In genomic region chr20:51303731-51304670, GRCh38 we compare ENCODE assay signal across 22 cellular contexts.
DNase-seq lines count a peak whose midpoint lies in the region; ATAC-seq and TF ChIP-seq lines count a peak whose summit lies in the region.
"Had no signal": no experiment of that assay in that cellular context is flagged by ENCODE, and none has a peak within 500 bp of the region (broad histone marks: within the 10 kb centered on the region; RNA-seq: fewer than 3 reads in every experiment).

No MANE protein-coding gene starts in this region.

- H3K27ac ChIP-seq in GM23338 (ENCODE audit: low read depth): no peak overlapping the region
- H3K27ac ChIP-seq in HUES64 (ENCODE audit: low read depth, low read length): no peak overlapping the region
- H3K27ac ChIP-seq: Peyer's patch had no signal

- no peaks in the 10 kb centered on the region for H4K20me1 ChIP-seq in GM23338 (replicated peaks; ENCODE audit: insufficient read depth)

- H3K4me2 ChIP-seq in GM23338: no peak overlapping the region

- H3K27me3 Mint-ChIP-seq in GM23338 (ENCODE audit: insufficient read depth, low read depth, poor library complexity): peaks cover 15% of the 10 kb centered on the region
- peaks cover 17% of the 10 kb centered on the region for H3K27me3 Mint-ChIP-seq in stimulated activated memory B cell treated with anti-CD40 and anti-IgM and Interleukin-4, amounts not matched to agents 10 μg/mL and 1 μg/mL and 100 μg/mL, for 72 hours

- H3K36me3 Mint-ChIP-seq in GM23338 (ENCODE audit: low read depth): peaks cover 46% of the 10 kb centered on the region
- H3K36me3 Mint-ChIP-seq in stimulated activated memory B cell treated with anti-CD40 and anti-IgM and Interleukin-4, amounts not matched to agents 10 μg/mL and 1 μg/mL and 100 μg/mL, for 72 hours: no peaks in the 10 kb centered on the region
- H3K36me3 Mint-ChIP-seq: CD14-positive monocyte had no signal

- 0 out of 2 replicates have a peak, but pooled peaks cover 7% of the 10 kb centered on the region for H3F3A ChIP-seq in GM23338 (replicated peaks; ENCODE audit: low read depth)

- H3K79me2 ChIP-seq in GM23338 (replicated peaks; ENCODE audit: insufficient read depth): no peaks in the 10 kb centered on the region

- WGBS in HUES64: 93% methylated on average over 11 of the region's 11 CpGs

- H3K9ac ChIP-seq in HUES64 (ENCODE audit: low read depth, low read length): no peak overlapping the region

- H3K36me3 ChIP-seq in GM23338 (ENCODE audit: insufficient read depth) (peaks cover 13% of the 10 kb centered on the region; the same call in 1 of the 2 replicates), HUES64 (ENCODE audit: insufficient read depth, low read length) (no peaks in the 10 kb centered on the region)
- H3K36me3 ChIP-seq: Peyer's patch had no signal

- H3K4me1 ChIP-seq in GM23338 (ENCODE audit: insufficient read depth) (peaks cover 22% of the 10 kb centered on the region), HUES64 (ENCODE audit: insufficient read depth, low read length) (peaks cover 25% of the 10 kb centered on the region)

- no peak overlapping the region for H3K27ac Mint-ChIP-seq in GM23338
- no peak overlapping the region for H3K27ac Mint-ChIP-seq in stimulated activated memory B cell treated with anti-CD40 and anti-IgM and Interleukin-4, amounts not matched to agents 10 μg/mL and 1 μg/mL and 100 μg/mL, for 72 hours
- H3K27ac Mint-ChIP-seq: CD14-positive monocyte had no signal

- peaks cover 65% of the 10 kb centered on the region for H3K9me3 Mint-ChIP-seq in GM23338
- H3K9me3 Mint-ChIP-seq in stimulated activated memory B cell treated with anti-CD40 and anti-IgM and Interleukin-4, amounts not matched to agents 10 μg/mL and 1 μg/mL and 100 μg/mL, for 72 hours: peaks cover 8% of the 10 kb centered on the region

- H3K4me3 ChIP-seq in GM23338 (0 out of 2 replicates have a peak overlapping the region, but pooled peaks have one; percentile 10), HUES64 (ENCODE audit: low read length) (0 out of 2 replicates have a peak overlapping the region, but pooled peaks have one; percentile 5), epithelial cell of esophagus (ENCODE audit: low read length) (no peak overlapping the region)
- H3K4me3 ChIP-seq: Peyer's patch had no signal

- ATAC-seq in GM23338: no peak
- no peak for ATAC-seq in stimulated activated memory B cell treated with anti-CD40 and anti-IgM and Interleukin-4, amounts not matched to agents 10 μg/mL and 1 μg/mL and 100 μg/mL, for 72 hours
- ATAC-seq: HepG2 had no signal

- TF ChIP-seq CTCF in GM23338 (conservative IDR thresholded peaks at IDR 0.05; ENCODE audit: low read depth in 2 of 2) (no peak), epithelial cell of esophagus (IDR thresholded peaks at IDR 0.05; ENCODE audit: insufficient read depth, low read depth, low read length, missing control alignments) (no peak)

- H2AFZ ChIP-seq in GM23338: no peak overlapping the region

- peaks cover 41% of the 10 kb centered on the region for H3K4me1 Mint-ChIP-seq in GM23338
- no peaks in the 10 kb centered on the region for H3K4me1 Mint-ChIP-seq in stimulated activated memory B cell treated with anti-CD40 and anti-IgM and Interleukin-4, amounts not matched to agents 10 μg/mL and 1 μg/mL and 100 μg/mL, for 72 hours
- H3K4me1 Mint-ChIP-seq: CD14-positive monocyte had no signal

- no peak overlapping the region for H3K4me3 Mint-ChIP-seq in GM23338
- H3K4me3 Mint-ChIP-seq in stimulated activated memory B cell treated with anti-CD40 and anti-IgM and Interleukin-4, amounts not matched to agents 10 μg/mL and 1 μg/mL and 100 μg/mL, for 72 hours: no peak overlapping the region

- peaks cover 6% of the 10 kb centered on the region; the same call in 1 of the 2 replicates for H3K27me3 ChIP-seq in GM23338 (ENCODE audit: insufficient read depth)
- no peaks in the 10 kb centered on the region; the same call in 1 of the 2 replicates for H3K27me3 ChIP-seq in HUES64 (ENCODE audit: insufficient read depth, low read length)
- H3K27me3 ChIP-seq: Peyer's patch had no signal

- no peaks in the 10 kb centered on the region for H3K9me2 ChIP-seq in GM23338 (ENCODE audit: insufficient read depth)

- no peak for DNase-seq in GM23338 (ENCODE audit: low spot score)
- DNase-seq in epithelial cell of esophagus (ENCODE audit: low read depth): peak; percentile 46
- peak; percentile 9 for DNase-seq in myocyte (ENCODE audit: low read depth)
- no peak for DNase-seq in NCI-H2196 (lab: John Stamatoyannopoulos, UW; ENCODE audit: unreplicated experiment)
- no peak for DNase-seq in stimulated activated naive CD4-positive, alpha-beta T cell (lab: John Stamatoyannopoulos, UW)
- DNase-seq in A172 (ENCODE audit: low spot score): no peak
- DNase-seq: DMS53, GF-D8, HCEC 1CT, KBM-7, MM.1S, NCI-H1092, NCI-H1436 treated with DMSO at 0.1 percent for 48 hours, NCI-H2029, NCI-H345, NCI-H524 treated with DMSO at 0.1 percent for 48 hours, NCI-H82, Peyer's patch had no signal

- H3K9me3 ChIP-seq in HUES64 (ENCODE audit: insufficient read depth, low read depth, low read length): peaks cover 54% of the 10 kb centered on the region
- H3K9me3 ChIP-seq: Peyer's patch had no signal

TF ChIP-seq in GM23338, 12 proteins besides CTCF, POLR2A, EP300 and RAD21 (continues in another document):
- TF ChIP-seq NANOG (IDR thresholded peaks at IDR 0.05; ENCODE audit: borderline replicate concordance) (no peak), ZNF462 (CRISPR knock-in tag; IDR thresholded peaks at IDR 0.05) (no peak)

Comparison
In these comparisons a context has a peak if more than half of its experiments do, and no peak if none do; other contexts are left out.
1. DNase-seq: peak in epithelial cell of esophagus (single experiment) and myocyte (single experiment); none in GM23338 (single experiment), NCI-H2196 (single experiment), stimulated activated naive CD4-positive, alpha-beta T cell (0 of 6) and A172 (single experiment).